In the genomic region with DNA sequence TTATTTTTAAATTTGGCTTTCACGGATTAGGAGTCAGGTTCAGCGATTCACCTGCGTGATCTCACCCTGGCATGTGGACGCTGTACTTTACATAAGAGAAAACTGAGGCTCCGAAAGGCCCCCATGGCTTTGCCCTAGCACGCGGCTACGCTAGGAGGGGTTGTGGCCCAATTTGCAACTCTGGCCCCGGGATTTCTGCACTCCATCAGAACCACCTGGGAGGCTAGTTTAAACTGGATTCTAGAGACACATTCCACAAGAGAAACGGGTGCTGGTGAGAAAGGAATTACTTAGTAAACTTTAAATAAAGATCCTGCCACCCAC, we compare ENCODE assay signal across 9 cellular contexts. TPM values are rescaled to one million over a fixed set of nuclear protein-coding genes. Genes with fewer than 3 reads are reported as not detected.
A peak's percentile ranks its signal among the peaks of the same experiment; 100 is the strongest.
DNase-seq lines count a peak whose midpoint lies in the region; TF ChIP-seq lines count a peak whose summit lies in the region.
"Had no signal": no experiment of that assay in that cellular context is flagged by ENCODE, and none has a peak within 500 bp of the region (broad histone marks: within the 10 kb centered on the region; RNA-seq: fewer than 3 reads in every experiment).

No MANE protein-coding gene starts in this region.

- H4K20me1 ChIP-seq in SU-DHL-6 (ENCODE audit: low read depth, low read length), result peaks cover 4% of the 10 kb centered on the region

- no peaks in the 10 kb centered on the region for H3K9me2 ChIP-seq in SU-DHL-6 (replicated peaks; ENCODE audit: insufficient read depth, low read length)

- DNase-seq in GM12865 (ENCODE audit: low read depth), result no peak
- DNase-seq in fibroblast of villous mesenchyme (ENCODE audit: low read depth), result no peak
- no peak for DNase-seq in skeletal muscle cell (ENCODE audit: low read depth)
- DNase-seq in midbrain (lab: John Stamatoyannopoulos, UW), result no peak
- DNase-seq in DMS79 treated with DMSO at 0.1 percent for 48 hours (lab: John Stamatoyannopoulos, UW), result no peak
- DNase-seq in NCI-H1105 treated with DMSO at 0.1 percent for 48 hours (lab: John Stamatoyannopoulos, UW), result no peak
- no peak for DNase-seq in NOMO-1 treated with dmso at 0.1 percent for 144 hours (lab: John Stamatoyannopoulos, UW; ENCODE audit: unreplicated experiment)
- DNase-seq: NCI-H1930 had no signal

- H3K4me3 ChIP-seq in GM12865 (ENCODE audit: low read depth, low read length) (peak overlapping the region; percentile 63), SU-DHL-6 (ENCODE audit: insufficient read depth, low read length, poor library complexity, severe bottlenecking) (peak overlapping the region; percentile 68), fibroblast of villous mesenchyme (ENCODE audit: low read depth, low read length) (peak overlapping the region; percentile 60), skeletal muscle cell (ENCODE audit: low read depth, low read length) (peak overlapping the region; percentile 5)

- H2AFZ ChIP-seq in SU-DHL-6 (ENCODE audit: low read depth, low read length, severe bottlenecking), result no peak overlapping the region

- H3K9ac ChIP-seq in SU-DHL-6 (ENCODE audit: low read length), result peak overlapping the region; percentile 97

- no peaks in the 10 kb centered on the region for H3K27me3 ChIP-seq in SU-DHL-6 (ENCODE audit: low read length)

- peak overlapping the region; percentile 99 for H3K27ac ChIP-seq in SU-DHL-6 (ENCODE audit: low read depth, low read length)

- H3K4me2 ChIP-seq in SU-DHL-6 (ENCODE audit: low read depth, low read length, poor library complexity, severe bottlenecking), result peak overlapping the region; percentile 100

- no peaks in the 10 kb centered on the region for H3K9me3 ChIP-seq in SU-DHL-6 (ENCODE audit: insufficient read depth, low read length)

- H3F3A ChIP-seq in SU-DHL-6 (ENCODE audit: insufficient read depth), result peaks cover 42% of the 10 kb centered on the region

- TF ChIP-seq CTCF in GM12865 (IDR thresholded peaks at IDR 0.05; ENCODE audit: insufficient read depth, low read depth, low read length, missing control alignments) (no peak), SU-DHL-6 (IDR thresholded peaks at IDR 0.05; ENCODE audit: insufficient read depth, low read length, poor library complexity, severe bottlenecking) (no peak), fibroblast of villous mesenchyme (IDR thresholded peaks at IDR 0.05; ENCODE audit: insufficient read depth, low read depth, low read length) (no peak)

- peaks cover 38% of the 10 kb centered on the region for H3K79me2 ChIP-seq in SU-DHL-6 (ENCODE audit: insufficient read depth, low read length)

- no peaks in the 10 kb centered on the region for H3K36me3 ChIP-seq in SU-DHL-6 (ENCODE audit: low read length)

RNA-seq across cellular contexts. Expression of a gene that starts 6.2 kb away (rescaled TPM):
- 8.6 and 10.0 TPM in 2 replicates for total RNA-seq in fibroblast of villous mesenchyme

RNA-seq across cellular contexts. Expression of a gene that starts 23.0 kb away (rescaled TPM):
- total RNA-seq in fibroblast of villous mesenchyme, result under 0.01 TPM in 2 replicates

RNA-seq across cellular contexts. Expression of a gene that starts 54.2 kb away (rescaled TPM):
- total RNA-seq in fibroblast of villous mesenchyme, result 10.3 and 15.1 TPM in 2 replicates

RNA-seq across cellular contexts. Expression of a gene that starts 55.8 kb away (rescaled TPM):
- total RNA-seq in fibroblast of villous mesenchyme, result under 0.01 and 0.32 TPM in 2 replicates

Comparison
In these comparisons a context has a peak if more than half of its experiments do, and no peak if none do; other contexts are left out.
1. H3K4me3 ChIP-seq: peak in every context shown above with its lines; median percentile 68 in SU-DHL-6; 63 in GM12865; 60 in fibroblast of villous mesenchyme; 5 in skeletal muscle cell.